ENCODE assay signal across 8 cellular contexts in genomic region chr15:34336947-34337556, GRCh38. TPM values are rescaled to one million over a fixed set of nuclear protein-coding genes. Genes with fewer than 3 reads are reported as not detected.
DNase-seq lines count a peak whose midpoint lies in the region; ATAC-seq and TF ChIP-seq lines count a peak whose summit lies in the region.

No MANE protein-coding gene starts in this region.

- H3K4me3 Mint-ChIP-seq in CD8-positive, alpha-beta T cell: peak overlapping the region; percentile 98
- H3K4me3 Mint-ChIP-seq in activated naive CD8-positive, alpha-beta T cell treated with anti-CD3 and anti-CD28 coated beads for 36 hours: peak overlapping the region; percentile 96

- peak overlapping the region; percentile 90 to 92 (median 92) for H3K9ac ChIP-seq in skeletal muscle tissue (ENCODE audit: low read depth in 1 of 3, low read length in 3 of 3)

- peaks cover 34% of the 10 kb centered on the region for H3K36me3 Mint-ChIP-seq in CD8-positive, alpha-beta T cell
- peaks cover 35% of the 10 kb centered on the region for H3K36me3 Mint-ChIP-seq in activated naive CD8-positive, alpha-beta T cell treated with anti-CD3 and anti-CD28 coated beads for 36 hours

- H3K9me3 ChIP-seq in CD8-positive, alpha-beta T cell (ENCODE audit: low read length): no peaks in the 10 kb centered on the region
- H3K9me3 ChIP-seq in MG63 (no peaks in the 10 kb centered on the region), hepatocyte (ENCODE audit: low read depth) (no peaks in the 10 kb centered on the region), skeletal muscle tissue (ENCODE audit: control insufficient read depth in 3 of 3, low read length in 3 of 3) (no peaks in the 10 kb centered on the region)

- intact Hi-C loops in CD8-positive, alpha-beta T cell (cut with DNase I, micrococcal nuclease): loop anchor here (1.0 to 10.0 kb wide), 8 partner anchors 18 to 628 kb away; partner anchors contain the start of genes AQR (in 1 of the 2), AVEN (in 1 of the 2), EMC4 (in 1 of the 2) and LPCAT4 (in 1 of the 2)

- peak in 3 of 7 experiments; percentile 25 to 33 (median 32) for DNase-seq in CD8-positive, alpha-beta T cell
- DNase-seq in MG63 (no peak), hepatocyte (ENCODE audit: low spot score) (no peak), NOMO-1 treated with DMSO at 0.1 percent for 48 hours (lab: John Stamatoyannopoulos, UW; ENCODE audit: unreplicated experiment) (no peak), SKM-1 treated with dmso at 0.1 percent for 144 hours (lab: John Stamatoyannopoulos, UW; ENCODE audit: unreplicated experiment) (no peak)
- DNase-seq in activated naive CD8-positive, alpha-beta T cell treated with anti-CD3 and anti-CD28 coated beads for 36 hours: peak; percentile 24

- POLR2A ChIA-PET in CD8-positive, alpha-beta T cell (lab: Charles Lee): interaction anchor here (1.2 to 5.3 kb wide), 9 partner anchors 9 to 247 kb away, joined by 3 to 56 read pairs (median 7); partner anchors contain the start of genes GOLGA8B and LPCAT4

- H2AFZ ChIP-seq in hepatocyte: peak overlapping the region; percentile 92

- H3K4me3 ChIP-seq in CD8-positive, alpha-beta T cell (ENCODE audit: low read depth, low read length): peak overlapping the region; percentile 81
- H3K4me3 ChIP-seq in MG63 (peak overlapping the region; percentile 64), hepatocyte (peak overlapping the region; percentile 88), skeletal muscle tissue (ENCODE audit: low read length in 3 of 3) (peak overlapping the region; percentile 90 to 98 (median 97))

- no peaks in the 10 kb centered on the region for H3K9me2 ChIP-seq in hepatocyte (replicated peaks; ENCODE audit: insufficient read depth)

- peak overlapping the region; percentile 76 for H3K4me2 ChIP-seq in hepatocyte

- H3K27me3 ChIP-seq in CD8-positive, alpha-beta T cell (ENCODE audit: insufficient read depth, low read length): no peaks in the 10 kb centered on the region
- no peaks in the 10 kb centered on the region for H3K27me3 ChIP-seq in MG63
- no peaks in the 10 kb centered on the region for H3K27me3 ChIP-seq in hepatocyte
- no peaks in the 10 kb centered on the region for H3K27me3 ChIP-seq in skeletal muscle tissue (ENCODE audit: control insufficient read depth in 3 of 3, insufficient read depth in 3 of 3, low read length in 3 of 3)

- peak overlapping the region; percentile 80 for H3K27ac ChIP-seq in CD8-positive, alpha-beta T cell (ENCODE audit: low read depth, low read length)
- H3K27ac ChIP-seq in hepatocyte (peak overlapping the region; percentile 62), skeletal muscle tissue (ENCODE audit: low read depth, low read length) (peak overlapping the region; percentile 94)

- no peaks in the 10 kb centered on the region for H3K36me3 ChIP-seq in CD8-positive, alpha-beta T cell (ENCODE audit: insufficient read depth, low read length)
- H3K36me3 ChIP-seq in MG63: peaks cover 27% of the 10 kb centered on the region
- no peaks in the 10 kb centered on the region for H3K36me3 ChIP-seq in hepatocyte (replicated peaks; ENCODE audit: insufficient read depth, low read depth)
- peaks cover 6 to 13% (median 11%) of the 10 kb centered on the region in 3 donors for H3K36me3 ChIP-seq in skeletal muscle tissue (ENCODE audit: control insufficient read depth in 3 of 3, insufficient read depth in 3 of 3, low read length in 3 of 3)

- H4K20me1 ChIP-seq in hepatocyte (ENCODE audit: insufficient read depth, poor library complexity, severe bottlenecking): no peaks in the 10 kb centered on the region

- 5% methylated on average over 26 of the region's 26 CpGs for WGBS in hepatocyte (ENCODE audit: low lambda C conversion rate, missing lambda C conversion rate)

- H3K27ac Mint-ChIP-seq in CD8-positive, alpha-beta T cell: peak overlapping the region; percentile 97
- H3K27ac Mint-ChIP-seq in activated naive CD8-positive, alpha-beta T cell treated with anti-CD3 and anti-CD28 coated beads for 36 hours: peak overlapping the region; percentile 90

- CTCF ChIA-PET in CD8-positive, alpha-beta T cell (lab: Charles Lee): interaction anchor here (1.0 to 5.1 kb wide), 3 partner anchors 8 to 30 kb away, joined by 3 to 36 read pairs (median 15); partner anchors contain the start of gene LPCAT4

- H3K4me1 Mint-ChIP-seq in CD8-positive, alpha-beta T cell (ENCODE audit: low read depth): peaks cover 64% of the 10 kb centered on the region
- peaks cover 61% of the 10 kb centered on the region for H3K4me1 Mint-ChIP-seq in activated naive CD8-positive, alpha-beta T cell treated with anti-CD3 and anti-CD28 coated beads for 36 hours

- peaks cover 60% of the 10 kb centered on the region for H3K4me1 ChIP-seq in CD8-positive, alpha-beta T cell (ENCODE audit: insufficient read depth, low read length)
- H3K4me1 ChIP-seq in hepatocyte (ENCODE audit: insufficient read depth): peaks cover 4% of the 10 kb centered on the region
- peaks cover 25 to 40% (median 26%) of the 10 kb centered on the region in 3 donors for H3K4me1 ChIP-seq in skeletal muscle tissue (ENCODE audit: control insufficient read depth in 3 of 3, insufficient read depth in 3 of 3, low read length in 3 of 3)

- TF ChIP-seq CTCF in CD8-positive, alpha-beta T cell (IDR thresholded peaks at IDR 0.05): no peak
- TF ChIP-seq CTCF in hepatocyte (IDR thresholded peaks at IDR 0.05; ENCODE audit: poor library complexity): no peak

- peak; percentile 6 for ATAC-seq in CD8-positive, alpha-beta T cell
- ATAC-seq in GM21423 (IDR thresholded peaks at IDR 0.05; ENCODE audit: unreplicated experiment): peak; percentile 7

- peaks cover 26% of the 10 kb centered on the region for H3K79me2 ChIP-seq in hepatocyte

- no peaks in the 10 kb centered on the region for H3K27me3 Mint-ChIP-seq in CD8-positive, alpha-beta T cell (ENCODE audit: low read depth)
- no peaks in the 10 kb centered on the region for H3K27me3 Mint-ChIP-seq in activated naive CD8-positive, alpha-beta T cell treated with anti-CD3 and anti-CD28 coated beads for 36 hours

- no peaks in the 10 kb centered on the region for H3K9me3 Mint-ChIP-seq in CD8-positive, alpha-beta T cell
- H3K9me3 Mint-ChIP-seq in activated naive CD8-positive, alpha-beta T cell treated with anti-CD3 and anti-CD28 coated beads for 36 hours: no peaks in the 10 kb centered on the region

RNA-seq across cellular contexts. Expression of gene SLC12A6, which starts 0.5 kb away (rescaled TPM):
- 10 to 100 TPM; 55.7 to 60.8 TPM for total RNA-seq in CD8-positive, alpha-beta T cell
- total RNA-seq in MG63 (2014; rRNA removed; shearing (Covaris generic); ENCODE audit: low replicate concordance): 1.1 and 1.6 TPM in 2 replicates
- 10 to 100 TPM; 19.2 to 20.1 TPM for total RNA-seq in activated naive CD8-positive, alpha-beta T cell treated with anti-CD3 and anti-CD28 coated beads for 36 hours
- total RNA-seq in hepatocyte: 12.2 and 13.1 TPM in 2 replicates
- 5.9 and 7.4 TPM in 2 replicates for polyA plus RNA-seq in hepatocyte
- 20.4 TPM for total RNA-seq in skeletal muscle tissue

RNA-seq across cellular contexts. Expression of gene NOP10, which starts 5.9 kb away (rescaled TPM):
- total RNA-seq in CD8-positive, alpha-beta T cell: 10 to 100 TPM; 36.6 to 40.1 TPM
- total RNA-seq in MG63 (2014; rRNA removed; shearing (Covaris generic); ENCODE audit: low replicate concordance): 180 and 290 TPM in 2 replicates
- 100 to 1,000 TPM; 285 to 303 TPM for total RNA-seq in activated naive CD8-positive, alpha-beta T cell treated with anti-CD3 and anti-CD28 coated beads for 36 hours
- 284 and 308 TPM in 2 replicates for total RNA-seq in hepatocyte
- polyA plus RNA-seq in hepatocyte: 324 and 378 TPM in 2 replicates
- total RNA-seq in skeletal muscle tissue: 114 TPM

RNA-seq across cellular contexts. Expression of gene NUTM1, which starts 6.1 kb away (rescaled TPM):
- total RNA-seq in CD8-positive, alpha-beta T cell: not detected
- not detected in 2 replicates for total RNA-seq in MG63 (2014; rRNA removed; shearing (Covaris generic); ENCODE audit: low replicate concordance)
- not detected for total RNA-seq in activated naive CD8-positive, alpha-beta T cell treated with anti-CD3 and anti-CD28 coated beads for 36 hours
- total RNA-seq in hepatocyte: not detected in 2 replicates
- not detected in 2 replicates for polyA plus RNA-seq in hepatocyte
- total RNA-seq in skeletal muscle tissue: not detected

RNA-seq across cellular contexts. Expression of gene LPCAT4, which starts 29.9 kb away (rescaled TPM):
- 10 to 100 TPM; 30.9 to 36.3 TPM for total RNA-seq in CD8-positive, alpha-beta T cell
- 2.2 and 4.4 TPM in 2 replicates for total RNA-seq in MG63 (2014; rRNA removed; shearing (Covaris generic); ENCODE audit: low replicate concordance)
- total RNA-seq in activated naive CD8-positive, alpha-beta T cell treated with anti-CD3 and anti-CD28 coated beads for 36 hours: 10 to 100 TPM; 49.8 to 49.9 TPM
- total RNA-seq in hepatocyte (9.1 and 13.5 TPM in 2 replicates), skeletal muscle tissue (3.1 TPM)
- 22.1 and 35.7 TPM in 2 replicates for polyA plus RNA-seq in hepatocyte
